Comparison of ENCODE assay signal across 17 cellular contexts in genomic region chrX:128464091-128464490, GRCh38.
"Had no signal": no experiment of that assay in that cellular context is flagged by ENCODE, and none has a peak within 500 bp of the region (broad histone marks: within the 10 kb centered on the region; RNA-seq: fewer than 3 reads in every experiment).

No MANE protein-coding gene starts in this region.

- H3K9me3 Mint-ChIP-seq: activated T-helper 1 cell treated with anti-CD3 and anti-CD28 coated beads, Interleukin-12 subunit alpha, Interleukin-12 subunit beta, Interleukin-2, Interleukin-4 antibody, amounts not matched to agents 30 ng/mL and 10 ng/mL and 1 ng/mL, durations not matched to agents 14 hours and 24 hours and 36 hours; dendritic cell treated with granulocyte-macrophage colony-stimulating factor and Interleukin-4, amounts not matched to agents 40 ng/mL and 50 ng/mL, for 4 days; stimulated activated naive CD8-positive, alpha-beta T cell treated with anti-CD3 and anti-CD28 coated beads, Interleukin-15, amount 100 ng/mL, for 72 hours had no signal

- H3K4me1 Mint-ChIP-seq: activated CD4-positive, alpha-beta T cell treated with anti-CD3 and anti-CD28 coated beads for 36 hours; activated naive CD8-positive, alpha-beta T cell treated with anti-CD3 and anti-CD28 coated beads, Interleukin-2, amount 50 U/mL, for 24 hours; stimulated activated naive CD8-positive, alpha-beta T cell treated with anti-CD3 and anti-CD28 coated beads, Interleukin-15, amount 100 ng/mL, for 72 hours had no signal

- H3K4me1 ChIP-seq: esophagus muscularis mucosa, left ventricle myocardium inferior, testis, upper lobe of right lung had no signal

- H3K36me3 ChIP-seq: esophagus muscularis mucosa, left ventricle myocardium inferior, upper lobe of right lung had no signal

- H3K4me3 Mint-ChIP-seq: activated CD4-positive, alpha-beta T cell treated with anti-CD3 and anti-CD28 coated beads for 36 hours; activated CD8-positive, alpha-beta T cell treated with anti-CD3 and anti-CD28 coated beads, Interleukin-2, amount 10 ng/mL, durations not matched to agents 7 days and 5 days; activated naive CD8-positive, alpha-beta T cell treated with anti-CD3 and anti-CD28 coated beads, Interleukin-2, amount 50 U/mL, for 24 hours; activated T-helper 1 cell treated with anti-CD3 and anti-CD28 coated beads, Interleukin-12 subunit alpha, Interleukin-12 subunit beta, Interleukin-2, Interleukin-4 antibody, amounts not matched to agents 30 ng/mL and 10 ng/mL and 1 ng/mL, durations not matched to agents 14 hours and 24 hours and 36 hours; dendritic cell treated with granulocyte-macrophage colony-stimulating factor and Interleukin-4, amounts not matched to agents 40 ng/mL and 50 ng/mL, for 4 days; nephron progenitor cell; stimulated activated naive CD8-positive, alpha-beta T cell treated with anti-CD3 and anti-CD28 coated beads, Interleukin-15, amount 100 ng/mL, for 72 hours had no signal

- H3K27me3 ChIP-seq: esophagus muscularis mucosa, testis, upper lobe of right lung had no signal

- H3K4me3 ChIP-seq: esophagus muscularis mucosa, left ventricle myocardium inferior, testis, upper lobe of right lung had no signal

- H3K27ac ChIP-seq: esophagus muscularis mucosa, left ventricle myocardium inferior, testis, upper lobe of right lung had no signal

- H3K9me3 ChIP-seq: esophagus muscularis mucosa, left ventricle myocardium inferior, testis, upper lobe of right lung had no signal

- H3K27ac Mint-ChIP-seq: activated CD4-positive, alpha-beta T cell treated with anti-CD3 and anti-CD28 coated beads for 36 hours; activated CD8-positive, alpha-beta T cell treated with anti-CD3 and anti-CD28 coated beads, Interleukin-2, amount 10 ng/mL, durations not matched to agents 7 days and 5 days; activated naive CD8-positive, alpha-beta T cell treated with anti-CD3 and anti-CD28 coated beads, Interleukin-2, amount 50 U/mL, for 24 hours; activated T-helper 1 cell treated with anti-CD3 and anti-CD28 coated beads, Interleukin-12 subunit alpha, Interleukin-12 subunit beta, Interleukin-2, Interleukin-4 antibody, amounts not matched to agents 30 ng/mL and 10 ng/mL and 1 ng/mL, durations not matched to agents 14 hours and 24 hours and 36 hours; dendritic cell treated with granulocyte-macrophage colony-stimulating factor and Interleukin-4, amounts not matched to agents 40 ng/mL and 50 ng/mL, for 4 days; nephron progenitor cell had no signal

- ATAC-seq: activated CD4-positive, alpha-beta T cell treated with anti-CD3 and anti-CD28 coated beads for 36 hours; activated CD8-positive, alpha-beta T cell treated with anti-CD3 and anti-CD28 coated beads, Interleukin-2, amount 10 ng/mL, durations not matched to agents 7 days and 5 days; activated naive CD8-positive, alpha-beta T cell treated with anti-CD3 and anti-CD28 coated beads, Interleukin-2, amount 50 U/mL, for 24 hours; stimulated activated naive CD8-positive, alpha-beta T cell treated with anti-CD3 and anti-CD28 coated beads, Interleukin-15, amount 100 ng/mL, for 72 hours; upper lobe of right lung had no signal

- DNase-seq: activated CD4-positive, alpha-beta T cell treated with anti-CD3 and anti-CD28 coated beads for 36 hours; activated CD8-positive, alpha-beta T cell treated with anti-CD3 and anti-CD28 coated beads, Interleukin-2, amount 10 ng/mL, durations not matched to agents 7 days and 5 days; activated naive CD4-positive, alpha-beta T cell; activated naive CD8-positive, alpha-beta T cell treated with anti-CD3 and anti-CD28 coated beads, Interleukin-2, amount 50 U/mL, for 24 hours; foreskin fibroblast; left ventricle myocardium inferior; mesendoderm; nephron progenitor cell; stimulated activated CD4-positive, alpha-beta T cell treated with anti-CD3 and anti-CD28 coated beads, Interleukin-4, amount 100 ng/mL, for 1 hour; stimulated activated CD8-positive, alpha-beta memory T cell treated with anti-CD3 and anti-CD28 coated beads, Interleukin-4, amount 100 ng/mL, for 48 hours; stimulated activated naive CD8-positive, alpha-beta T cell treated with anti-CD3 and anti-CD28 coated beads, Interleukin-15, amount 100 ng/mL, for 72 hours; T1000; testis; upper lobe of right lung had no signal

- H3K27me3 Mint-ChIP-seq: activated CD4-positive, alpha-beta T cell treated with anti-CD3 and anti-CD28 coated beads for 36 hours; activated naive CD8-positive, alpha-beta T cell treated with anti-CD3 and anti-CD28 coated beads, Interleukin-2, amount 50 U/mL, for 24 hours; dendritic cell treated with granulocyte-macrophage colony-stimulating factor and Interleukin-4, amounts not matched to agents 40 ng/mL and 50 ng/mL, for 4 days; stimulated activated naive CD8-positive, alpha-beta T cell treated with anti-CD3 and anti-CD28 coated beads, Interleukin-15, amount 100 ng/mL, for 72 hours had no signal
